Comparison of ENCODE assay signal across 1 cellular context in the genomic region with DNA sequence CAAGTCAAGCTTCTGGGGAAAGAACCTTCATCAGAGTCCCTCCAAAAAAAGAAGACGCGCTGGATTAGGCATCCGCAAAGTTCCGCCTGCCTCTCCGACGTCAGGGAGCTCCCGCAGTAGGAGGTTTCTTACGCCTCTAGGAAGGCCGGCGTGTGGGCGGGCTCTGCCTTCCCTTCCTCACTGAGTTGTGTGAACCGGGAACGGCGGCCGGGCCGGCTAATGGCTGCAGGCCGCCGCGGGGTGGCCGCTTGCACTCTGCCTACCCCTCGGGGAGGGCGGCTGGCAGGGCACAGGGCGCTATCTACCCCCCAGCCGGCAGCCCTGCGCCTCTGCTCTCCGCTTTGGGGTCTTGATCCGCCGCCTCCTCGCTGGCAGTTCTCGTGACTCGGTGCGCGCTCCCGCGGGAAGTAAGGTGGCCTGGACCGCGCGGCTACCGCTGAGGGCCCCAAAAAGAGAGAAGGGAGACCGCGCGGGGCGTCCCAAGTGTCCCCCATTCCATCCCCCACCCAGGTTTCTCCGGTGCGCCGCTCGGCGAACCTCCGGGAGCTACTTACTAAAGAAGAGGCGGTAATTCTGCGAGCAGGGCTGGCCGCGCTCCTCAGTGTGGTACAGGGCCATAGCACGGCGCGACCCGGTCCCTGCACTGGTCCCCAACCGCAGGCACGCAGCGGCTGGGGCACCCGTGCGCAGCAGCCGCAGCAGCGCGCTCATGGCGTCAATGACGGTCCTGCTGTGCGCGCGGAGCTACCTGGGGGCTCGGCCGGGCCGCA.
TF ChIP-seq lines count a peak whose summit lies in the region.

Gene PPA2, minus strand, starts transcription at position 723 of the 770 bp plus-strand sequence. Its CDS starts 12 bp downstream, at position 711.

TF ChIP-seq in SK-N-SH, 30 proteins besides CTCF, POLR2A, EP300 and RAD21 (continued from another document):
- TF ChIP-seq, protein P1, sequence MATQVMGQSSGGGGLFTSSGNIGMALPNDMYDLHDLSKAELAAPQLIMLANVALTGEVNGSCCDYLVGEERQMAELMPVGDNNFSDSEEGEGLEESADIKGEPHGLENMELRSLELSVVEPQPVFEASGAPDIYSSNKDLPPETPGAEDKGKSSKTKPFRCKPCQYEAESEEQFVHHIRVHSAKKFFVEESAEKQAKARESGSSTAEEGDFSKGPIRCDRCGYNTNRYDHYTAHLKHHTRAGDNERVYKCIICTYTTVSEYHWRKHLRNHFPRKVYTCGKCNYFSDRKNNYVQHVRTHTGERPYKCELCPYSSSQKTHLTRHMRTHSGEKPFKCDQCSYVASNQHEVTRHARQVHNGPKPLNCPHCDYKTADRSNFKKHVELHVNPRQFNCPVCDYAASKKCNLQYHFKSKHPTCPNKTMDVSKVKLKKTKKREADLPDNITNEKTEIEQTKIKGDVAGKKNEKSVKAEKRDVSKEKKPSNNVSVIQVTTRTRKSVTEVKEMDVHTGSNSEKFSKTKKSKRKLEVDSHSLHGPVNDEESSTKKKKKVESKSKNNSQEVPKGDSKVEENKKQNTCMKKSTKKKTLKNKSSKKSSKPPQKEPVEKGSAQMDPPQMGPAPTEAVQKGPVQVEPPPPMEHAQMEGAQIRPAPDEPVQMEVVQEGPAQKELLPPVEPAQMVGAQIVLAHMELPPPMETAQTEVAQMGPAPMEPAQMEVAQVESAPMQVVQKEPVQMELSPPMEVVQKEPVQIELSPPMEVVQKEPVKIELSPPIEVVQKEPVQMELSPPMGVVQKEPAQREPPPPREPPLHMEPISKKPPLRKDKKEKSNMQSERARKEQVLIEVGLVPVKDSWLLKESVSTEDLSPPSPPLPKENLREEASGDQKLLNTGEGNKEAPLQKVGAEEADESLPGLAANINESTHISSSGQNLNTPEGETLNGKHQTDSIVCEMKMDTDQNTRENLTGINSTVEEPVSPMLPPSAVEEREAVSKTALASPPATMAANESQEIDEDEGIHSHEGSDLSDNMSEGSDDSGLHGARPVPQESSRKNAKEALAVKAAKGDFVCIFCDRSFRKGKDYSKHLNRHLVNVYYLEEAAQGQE (IDR thresholded peaks at IDR 0.05; ENCODE audit: low read depth, low read length): no peak
- peak; percentile 71; the same call in 1 of the 2 replicates for TF ChIP-seq TAF1 (IDR thresholded peaks at IDR 0.05; ENCODE audit: borderline replicate concordance, low read depth, low read length)
- TF ChIP-seq MXI1 (IDR thresholded peaks at IDR 0.05; ENCODE audit: low read depth, low read length): peak; percentile 76
- TF ChIP-seq, protein P2, sequence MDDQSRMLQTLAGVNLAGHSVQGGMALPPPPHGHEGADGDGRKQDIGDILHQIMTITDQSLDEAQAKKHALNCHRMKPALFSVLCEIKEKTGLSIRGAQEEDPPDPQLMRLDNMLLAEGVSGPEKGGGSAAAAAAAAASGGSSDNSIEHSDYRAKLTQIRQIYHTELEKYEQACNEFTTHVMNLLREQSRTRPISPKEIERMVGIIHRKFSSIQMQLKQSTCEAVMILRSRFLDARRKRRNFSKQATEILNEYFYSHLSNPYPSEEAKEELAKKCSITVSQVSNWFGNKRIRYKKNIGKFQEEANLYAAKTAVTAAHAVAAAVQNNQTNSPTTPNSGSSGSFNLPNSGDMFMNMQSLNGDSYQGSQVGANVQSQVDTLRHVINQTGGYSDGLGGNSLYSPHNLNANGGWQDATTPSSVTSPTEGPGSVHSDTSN (IDR thresholded peaks at IDR 0.05): no peak; the same call in 1 of the 2 replicates
- TF ChIP-seq NRF1 (IDR thresholded peaks at IDR 0.05; ENCODE audit: low read depth, low read length): peak; percentile 63
- TF ChIP-seq EZH2phosphoT487 (IDR thresholded peaks at IDR 0.05; ENCODE audit: borderline replicate concordance, low read depth): no peak
- TF ChIP-seq FOXJ3 (CRISPR knock-in tag; IDR thresholded peaks at IDR 0.05): no peak
- TF ChIP-seq, protein P3, sequence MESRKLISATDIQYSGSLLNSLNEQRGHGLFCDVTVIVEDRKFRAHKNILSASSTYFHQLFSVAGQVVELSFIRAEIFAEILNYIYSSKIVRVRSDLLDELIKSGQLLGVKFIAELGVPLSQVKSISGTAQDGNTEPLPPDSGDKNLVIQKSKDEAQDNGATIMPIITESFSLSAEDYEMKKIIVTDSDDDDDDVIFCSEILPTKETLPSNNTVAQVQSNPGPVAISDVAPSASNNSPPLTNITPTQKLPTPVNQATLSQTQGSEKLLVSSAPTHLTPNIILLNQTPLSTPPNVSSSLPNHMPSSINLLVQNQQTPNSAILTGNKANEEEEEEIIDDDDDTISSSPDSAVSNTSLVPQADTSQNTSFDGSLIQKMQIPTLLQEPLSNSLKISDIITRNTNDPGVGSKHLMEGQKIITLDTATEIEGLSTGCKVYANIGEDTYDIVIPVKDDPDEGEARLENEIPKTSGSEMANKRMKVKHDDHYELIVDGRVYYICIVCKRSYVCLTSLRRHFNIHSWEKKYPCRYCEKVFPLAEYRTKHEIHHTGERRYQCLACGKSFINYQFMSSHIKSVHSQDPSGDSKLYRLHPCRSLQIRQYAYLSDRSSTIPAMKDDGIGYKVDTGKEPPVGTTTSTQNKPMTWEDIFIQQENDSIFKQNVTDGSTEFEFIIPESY (IDR thresholded peaks at IDR 0.05; ENCODE audit: borderline replicate concordance, low read depth): peak; percentile 52; the same call in 1 of the 2 replicates
- no peak for TF ChIP-seq SMC3 (IDR thresholded peaks at IDR 0.05; ENCODE audit: low read depth, low read length)
- TF ChIP-seq RFX5 (IDR thresholded peaks at IDR 0.05; ENCODE audit: low read length): no peak
- no peak for TF ChIP-seq JUND (IDR thresholded peaks at IDR 0.05)
- TF ChIP-seq TCF12 (IDR thresholded peaks at IDR 0.05): peak; percentile 12; the same call in 1 of the 2 replicates
- TF ChIP-seq, protein P4, sequence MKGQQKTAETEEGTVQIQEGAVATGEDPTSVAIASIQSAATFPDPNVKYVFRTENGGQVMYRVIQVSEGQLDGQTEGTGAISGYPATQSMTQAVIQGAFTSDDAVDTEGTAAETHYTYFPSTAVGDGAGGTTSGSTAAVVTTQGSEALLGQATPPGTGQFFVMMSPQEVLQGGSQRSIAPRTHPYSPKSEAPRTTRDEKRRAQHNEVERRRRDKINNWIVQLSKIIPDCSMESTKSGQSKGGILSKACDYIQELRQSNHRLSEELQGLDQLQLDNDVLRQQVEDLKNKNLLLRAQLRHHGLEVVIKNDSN (IDR thresholded peaks at IDR 0.05; ENCODE audit: borderline replicate concordance, low read depth): 0 out of 2 replicates have a peak, but pooled peaks have one; percentile 20
- peak; percentile 75 for TF ChIP-seq MAX (IDR thresholded peaks at IDR 0.05; ENCODE audit: low read depth)
- no peak for TF ChIP-seq USF2 (IDR thresholded peaks at IDR 0.05; ENCODE audit: borderline replicate concordance, low read depth, low read length)
- no peak for TF ChIP-seq MEF2A (IDR thresholded peaks at IDR 0.05; ENCODE audit: borderline replicate concordance, low read depth)
- TF ChIP-seq RXRA (IDR thresholded peaks at IDR 0.05; ENCODE audit: borderline replicate concordance, low read depth): no peak
- peak; percentile 67 for TF ChIP-seq POLR2AphosphoS5 (IDR thresholded peaks at IDR 0.05; ENCODE audit: low read depth, low read length)
- TF ChIP-seq GATA2 (CRISPR knock-in tag; IDR thresholded peaks at IDR 0.05): no peak
- 0 out of 2 replicates have a peak, but pooled peaks have one; percentile 7 for TF ChIP-seq ELF1 (IDR thresholded peaks at IDR 0.05)
- no peak for TF ChIP-seq TEAD4 (IDR thresholded peaks at IDR 0.05; ENCODE audit: borderline replicate concordance, insufficient read depth)
- no peak for TF ChIP-seq FOXM1 (IDR thresholded peaks at IDR 0.05; ENCODE audit: low read depth)
